In genomic region chr4:133152801-133153526, GRCh38 we compare ENCODE assay signal across 12 cellular contexts. TPM values are rescaled to one million over a fixed set of nuclear protein-coding genes. Genes with fewer than 3 reads are reported as not detected.
DNase-seq lines count a peak whose midpoint lies in the region; ATAC-seq, FAIRE-seq and TF ChIP-seq lines count a peak whose summit lies in the region.
"Had no signal": no experiment of that assay in that cellular context is flagged by ENCODE, and none has a peak within 500 bp of the region (broad histone marks: within the 10 kb centered on the region; RNA-seq: fewer than 3 reads in every experiment).

No MANE protein-coding gene starts in this region.

- H4K5ac ChIP-seq in H9 (ENCODE audit: insufficient read length, low read depth, low read length), result no peak overlapping the region

- no peaks in the 10 kb centered on the region for H3K79me2 ChIP-seq in H9 (ENCODE audit: insufficient read depth, low read length)
- H3K79me2 ChIP-seq in endothelial cell of umbilical vein (ENCODE audit: control insufficient read depth, insufficient read depth, low read length), result peaks cover 56% of the 10 kb centered on the region
- H3K79me2 ChIP-seq: parathyroid adenoma had no signal

- peaks cover 0 to 6% of the 10 kb centered on the region in 2 experiments; a peak in 3 of 5 replicates for H3K9me3 Mint-ChIP-seq in H9
- no peaks in the 10 kb centered on the region for H3K9me3 Mint-ChIP-seq in neural crest cell

- H3K36me3 Mint-ChIP-seq in H9 (ENCODE audit: insufficient read depth in 1 of 3, low read depth in 3 of 3), result peaks cover 0 to 6% (median 0%) of the 10 kb centered on the region in 3 experiments; a peak in 3 of 7 replicates
- no peaks in the 10 kb centered on the region for H3K36me3 Mint-ChIP-seq in neural crest cell (ENCODE audit: low read depth)
- H3K36me3 Mint-ChIP-seq: T-cell had no signal

- H3K27ac Mint-ChIP-seq in H9 (no peak overlapping the region), neural crest cell (ENCODE audit: unreplicated experiment) (no peak overlapping the region)
- H3K27ac Mint-ChIP-seq: T-cell had no signal

- no peak overlapping the region for H3K56ac ChIP-seq in H9 (ENCODE audit: insufficient read length, low read depth, low read length)

- no peak overlapping the region for H4K91ac ChIP-seq in H9 (ENCODE audit: insufficient read length, low read depth, low read length)

- peak overlapping the region; percentile 98 for H3K4me2 ChIP-seq in H9 (ENCODE audit: insufficient read depth, insufficient read length, low read length)
- H3K4me2 ChIP-seq in endothelial cell of umbilical vein (ENCODE audit: insufficient read depth, low read length), result peak overlapping the region; percentile 97

- no peak overlapping the region for H3K4ac ChIP-seq in H9 (ENCODE audit: low read depth, low read length)

- no peak for ATAC-seq in HG02973 (IDR thresholded peaks at IDR 0.05; ENCODE audit: unreplicated experiment)
- ATAC-seq: T-cell had no signal

- no peak overlapping the region for H2BK12ac ChIP-seq in H9 (ENCODE audit: insufficient read length, low read depth, low read length)

- no peak overlapping the region for H3K18ac ChIP-seq in H9 (ENCODE audit: insufficient read length, low read depth, low read length)

- H3K9me3 ChIP-seq in H9 (ENCODE audit: control insufficient read depth, low read depth, low read length) (no peaks in the 10 kb centered on the region), endothelial cell of umbilical vein (replicated peaks; ENCODE audit: control insufficient read depth, insufficient read depth, low read length) (no peaks in the 10 kb centered on the region)
- H3K9me3 ChIP-seq: thyroid gland had no signal

- peak overlapping the region; percentile 56 to 90 (median 67) for H3K4me3 ChIP-seq in endothelial cell of umbilical vein (replicated peaks in 1 of 3; ENCODE audit: insufficient read depth in 1 of 3, low read depth in 1 of 3, low read length in 3 of 3)

- no peak overlapping the region for H3T11ph ChIP-seq in H9 (ENCODE audit: low read length)

- no peak overlapping the region for H2BK5ac ChIP-seq in H9 (ENCODE audit: insufficient read length, low read length)

- H2AFZ ChIP-seq in H9 (ENCODE audit: low read length) (no peak overlapping the region), endothelial cell of umbilical vein (ENCODE audit: low read depth, low read length) (peak overlapping the region; percentile 86)
- H2AFZ ChIP-seq: parathyroid adenoma had no signal

- DNase-seq in Ammon's horn (ENCODE audit: low spot score), result peak; percentile 68
- DNase-seq in H9, result peak; percentile 22
- DNase-seq in endothelial cell of umbilical vein (ENCODE audit: low read depth, low spot score), result peak; percentile 68
- DNase-seq in neural crest cell (ENCODE audit: low read depth, low spot score), result no peak
- DNase-seq in NCI-H187 treated with DMSO at 0.1 percent for 48 hours (lab: John Stamatoyannopoulos, UW), result no peak
- no peak for DNase-seq in HT-29 (ENCODE audit: low spot score)
- no peak for DNase-seq in epidermal melanocyte (ENCODE audit: insufficient read length, low spot score)
- DNase-seq: T-cell, thyroid gland had no signal

- CTCF ChIA-PET in endothelial cell of umbilical vein (lab: Charles Lee), result interaction anchor here (1.0 to 3.8 kb wide), 13 partner anchors 10 to 1780 kb away, joined by 3 to 53 read pairs (median 10); no protein-coding TSS in a partner anchor

- no peak overlapping the region for H2BK15ac ChIP-seq in H9 (ENCODE audit: low read depth, low read length)

- no peak overlapping the region for H4K8ac ChIP-seq in H9 (replicated peaks; ENCODE audit: insufficient read length, low read depth, low read length)

- peak overlapping the region; percentile 82 to 92 for H3K4me3 Mint-ChIP-seq in H9
- H3K4me3 Mint-ChIP-seq in neural crest cell, result peak overlapping the region; percentile 89

- no TSS peak for BruUV-seq in endothelial cell of umbilical vein (replicated peaks; lab: Mats Ljungman, UMichigan)

- peaks cover 52 to 55% of the 10 kb centered on the region in 2 experiments for H3K4me1 Mint-ChIP-seq in H9
- H3K4me1 Mint-ChIP-seq in neural crest cell, result peaks cover 71% of the 10 kb centered on the region

- H3K4me1 ChIP-seq in H9 (ENCODE audit: insufficient read depth, low read length) (no peaks in the 10 kb centered on the region), endothelial cell of umbilical vein (ENCODE audit: control insufficient read depth, extremely low read depth, insufficient read depth, low read length) (peaks cover 28% of the 10 kb centered on the region)
- H3K4me1 ChIP-seq: parathyroid adenoma had no signal

- peaks cover 0 to 3% of the 10 kb centered on the region in 2 experiments for H3K36me3 ChIP-seq in endothelial cell of umbilical vein (ENCODE audit: control insufficient read depth in 2 of 2, extremely low read depth in 1 of 2, insufficient read depth in 2 of 2, low read length in 2 of 2)
- H3K36me3 ChIP-seq: thyroid gland had no signal

- H4K20me1 ChIP-seq in H9 (ENCODE audit: control insufficient read depth, insufficient read depth, insufficient read length) (peaks cover 2% of the 10 kb centered on the region), endothelial cell of umbilical vein (replicated peaks; ENCODE audit: control insufficient read depth, extremely low read depth, insufficient read depth, low read length) (no peaks in the 10 kb centered on the region)

- H3K9ac ChIP-seq in H9 (ENCODE audit: extremely low read depth, insufficient read length, low read length), result peak overlapping the region; percentile 34
- peak overlapping the region; percentile 57 for H3K9ac ChIP-seq in endothelial cell of umbilical vein (replicated peaks; ENCODE audit: extremely low read depth, insufficient read depth, low read length)
- H3K9ac ChIP-seq: parathyroid adenoma had no signal

- H3K9me1 ChIP-seq in endothelial cell of umbilical vein (replicated peaks; ENCODE audit: control insufficient read depth, extremely low read depth, insufficient read depth, low read length), result no peaks in the 10 kb centered on the region

- no peak overlapping the region for H3K14ac ChIP-seq in H9 (ENCODE audit: insufficient read depth, low read length)

- peaks cover 61% of the 10 kb centered on the region for H3K27me3 Mint-ChIP-seq in H9 (ENCODE audit: low read depth)
- peaks cover 53% of the 10 kb centered on the region for H3K27me3 Mint-ChIP-seq in neural crest cell (ENCODE audit: low read depth)

- H3K27me3 ChIP-seq in H9 (ENCODE audit: insufficient read depth, low read length) (peaks cover 38% of the 10 kb centered on the region; the same call in 1 of the 2 replicates), endothelial cell of umbilical vein (ENCODE audit: control insufficient read depth in 2 of 2, insufficient read depth in 2 of 2, low read length in 2 of 2) (no peaks in the 10 kb centered on the region)

- intact Hi-C loops in endothelial cell of umbilical vein (cut with micrococcal nuclease), result loop anchor here (10.0 kb wide), 1 partner anchor 1472 kb away; no protein-coding TSS in a partner anchor

- H2BK120ac ChIP-seq in H9 (ENCODE audit: low read depth, low read length, poor library complexity, severe bottlenecking), result no peak overlapping the region

- no peak overlapping the region for H2AK5ac ChIP-seq in H9 (ENCODE audit: insufficient read length, low read length)

- WGBS in H9 (ENCODE audit: extremely low coverage, insufficient read length, low lambda C conversion rate), result no CpG with 5 or more reads among the region's 21 CpGs

- no peak for TF ChIP-seq POLR2A in endothelial cell of umbilical vein (IDR thresholded peaks at IDR 0.05; ENCODE audit: low read depth, low read length)

- POLR2A ChIA-PET in endothelial cell of umbilical vein (lab: Charles Lee), result no interaction called here

- FAIRE-seq in endothelial cell of umbilical vein (lab: Jason Lieb, UNC), result peak; percentile 43
- FAIRE-seq: colon had no signal

- dilution Hi-C loops in endothelial cell of umbilical vein (cut with MboI; ENCODE audit: extremely low pct_ligation_motif_present, low sequenced_read_pairs), result no loop called here

- H3K27ac ChIP-seq in H9 (ENCODE audit: insufficient read length, low read depth, low read length) (no peak overlapping the region), endothelial cell of umbilical vein (ENCODE audit: insufficient read depth, low read depth, low read length) (peak overlapping the region; percentile 40)
- H3K27ac ChIP-seq: parathyroid adenoma, thyroid gland had no signal

- no peak overlapping the region for H3K23ac ChIP-seq in H9 (ENCODE audit: insufficient read length, low read depth, low read length)

- no peaks in the 10 kb centered on the region for H3K79me1 ChIP-seq in H9 (ENCODE audit: insufficient read depth, low read depth, low read length, poor library complexity, severe bottlenecking)

- peaks cover 48% of the 10 kb centered on the region for H3K23me2 ChIP-seq in H9 (ENCODE audit: insufficient read length, low read depth, low read length, poor library complexity, severe bottlenecking)

- H2BK20ac ChIP-seq in H9 (ENCODE audit: low read depth, low read length, poor library complexity, severe bottlenecking), result no peak overlapping the region

- TF ChIP-seq CTCF in H9 (conservative IDR thresholded peaks at IDR 0.05), result no peak
- no peak for TF ChIP-seq CTCF in endothelial cell of umbilical vein (IDR thresholded peaks at IDR 0.05; ENCODE audit: extremely low read depth in 1 of 2, insufficient read depth in 1 of 2, low read depth in 1 of 2, low read length in 2 of 2)
- TF ChIP-seq CTCF in neural crest cell (conservative IDR thresholded peaks at IDR 0.05), result no peak

TF ChIP-seq in endothelial cell of umbilical vein, 7 proteins besides CTCF, POLR2A, EP300 and RAD21:
- TF ChIP-seq EZH2 (IDR thresholded peaks at IDR 0.05; ENCODE audit: borderline replicate concordance, low read depth, low read length, severe bottlenecking) (no peak), MYC (IDR thresholded peaks at IDR 0.05; ENCODE audit: low read depth, low read length) (no peak)

RNA-seq across cellular contexts. Expression of gene PCDH10, which starts 3.9 kb away (rescaled TPM):
- total RNA-seq in H9 (2021) (6.9 and 8.1 TPM in 2 replicates), endothelial cell of umbilical vein (56.5 and 91.7 TPM in 2 replicates), neural crest cell (3.7 and 3.8 TPM in 2 replicates)
- polyA plus RNA-seq in endothelial cell of umbilical vein, result 91.0 and 100 TPM in 2 replicates
- polyA plus RNA-seq in endothelial cell of umbilical vein (2011; cell fraction: cytosol; rRNA removed), result 43.1 and 52.3 TPM in 2 replicates
- 108 and 116 TPM in 2 replicates for polyA plus RNA-seq in endothelial cell of umbilical vein (2011; cell fraction: nucleus; rRNA removed)
- 36.4 and 39.3 TPM in 2 replicates for polyA plus RNA-seq in endothelial cell of umbilical vein (2012)
- 198 and 205 TPM in 2 replicates for polyA minus RNA-seq in endothelial cell of umbilical vein
- 2.3 TPM for polyA minus RNA-seq in endothelial cell of umbilical vein (2011; cell fraction: cytosol; rRNA and poly(A)+ RNA removed)
- 216 and 263 TPM in 2 replicates for polyA minus RNA-seq in endothelial cell of umbilical vein (2011; cell fraction: nucleus; rRNA and poly(A)+ RNA removed)
- total RNA-seq in HT-29 (2014; rRNA removed; shearing (Covaris generic)), result not detected in 2 replicates
- total RNA-seq: T-cell had no signal

Comparison
In these comparisons a context has a peak if more than half of its experiments do, and no peak if none do; other contexts are left out.
1. DNase-seq: peak in Ammon's horn (single experiment), H9 (single experiment) and endothelial cell of umbilical vein (single experiment); none in neural crest cell (single experiment), NCI-H187 treated with DMSO at 0.1 percent for 48 hours (single experiment), HT-29 (single experiment) and epidermal melanocyte (single experiment).